In the genomic region with DNA sequence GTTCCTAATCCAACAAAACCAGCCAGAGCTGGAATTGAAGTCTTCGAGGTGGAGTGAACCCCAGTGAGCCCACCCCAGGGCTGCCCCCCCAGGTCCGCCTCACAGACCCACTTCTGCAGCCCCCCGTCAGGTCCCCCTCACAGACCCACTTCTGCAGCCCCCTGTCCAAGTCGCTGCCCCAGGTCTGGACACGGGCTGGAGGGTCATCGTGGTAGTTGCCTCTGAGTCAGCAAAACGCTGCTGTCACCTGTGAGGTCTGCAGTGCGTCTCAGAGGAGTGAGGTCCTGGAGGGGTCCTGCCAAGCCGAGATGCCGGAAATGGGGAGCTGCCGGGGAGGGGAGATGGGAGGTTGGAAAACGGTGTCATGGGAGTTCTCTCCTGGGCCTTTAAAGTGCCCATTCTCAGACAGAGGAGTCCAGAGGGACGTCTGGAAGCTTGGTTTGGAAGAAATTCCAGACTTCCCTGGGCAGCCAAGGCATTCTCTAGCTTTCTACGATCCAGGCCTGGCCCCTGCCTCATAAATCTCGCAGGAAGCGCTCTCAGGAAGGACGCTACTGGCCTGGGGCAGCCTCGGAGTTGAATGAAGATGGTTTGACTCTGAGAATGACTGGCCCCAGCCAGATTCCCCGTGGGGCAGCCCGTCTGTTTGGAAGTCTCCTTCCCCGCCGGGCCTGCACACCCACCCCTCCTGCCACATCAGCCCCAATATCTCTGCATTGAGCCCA, we compare ENCODE assay signal across 14 cellular contexts. TPM values are rescaled to one million over a fixed set of nuclear protein-coding genes. Genes with fewer than 3 reads are reported as not detected.
DNase-seq lines count a peak whose midpoint lies in the region; ATAC-seq and TF ChIP-seq lines count a peak whose summit lies in the region.
"Had no signal": no experiment of that assay in that cellular context is flagged by ENCODE, and none has a peak within 500 bp of the region (broad histone marks: within the 10 kb centered on the region; RNA-seq: fewer than 3 reads in every experiment).

No MANE protein-coding gene starts in this region.

- H3F3A ChIP-seq in SK-N-SH (replicated peaks; ENCODE audit: insufficient read depth) = peaks cover 7% of the 10 kb centered on the region

- ATAC-seq in SK-N-SH treated with all-trans-retinoic acid at 6 μM for 48 hours = no peak; the same call in 2 of the 3 replicates
- no peak for ATAC-seq in HG03457 (IDR thresholded peaks at IDR 0.05; ENCODE audit: unreplicated experiment)

- no peak for TF ChIP-seq EP300 in SK-N-SH (IDR thresholded peaks at IDR 0.05; ENCODE audit: borderline replicate concordance in 1 of 2, low read depth in 1 of 2, low read length in 1 of 2)

- no peaks in the 10 kb centered on the region for H4K20me1 ChIP-seq in SK-N-SH (ENCODE audit: insufficient read depth)

- no peak overlapping the region for H3K4me2 ChIP-seq in SK-N-SH

- WGBS in SK-N-SH (ENCODE audit: low lambda C conversion rate) = 73% methylated on average over 17 of the region's 22 CpGs
- 76 to 79% methylated on average over 22 of the region's 22 CpGs for WGBS in esophagus, 2 donors

- no peak for TF ChIP-seq CTCF in SK-N-SH (IDR thresholded peaks at IDR 0.05)

- H3K4me3 ChIP-seq in SK-N-SH (ENCODE audit: low read depth in 2 of 2, low read length in 1 of 2) (no peak overlapping the region), esophagus (ENCODE audit: low read depth in 1 of 2, low read length in 2 of 2) (peak overlapping the region in 1 of 2 donors; percentile 3), rectal smooth muscle tissue (ENCODE audit: low read length) (peak overlapping the region; percentile 13)

- H2AFZ ChIP-seq in SK-N-SH (ENCODE audit: low read depth) = no peak overlapping the region

- H3K9me2 ChIP-seq in SK-N-SH = no peaks in the 10 kb centered on the region

- DNase-seq in SK-N-SH = no peak
- DNase-seq in M059J (ENCODE audit: low read depth) = peak; percentile 70
- no peak for DNase-seq in NCI-H1417 treated with DMSO at 0.1 percent for 48 hours (lab: John Stamatoyannopoulos, UW)
- DNase-seq in NCI-H524 treated with DMSO at 0.1 percent for 48 hours (lab: John Stamatoyannopoulos, UW) = no peak
- DNase-seq: cortex of kidney, NCI-H2029 treated with DMSO at 0.1 percent for 48 hours had no signal

- H3K27me3 ChIP-seq in SK-N-SH (ENCODE audit: insufficient read depth) (no peaks in the 10 kb centered on the region), esophagus (ENCODE audit: control insufficient read depth in 1 of 2, insufficient read depth in 2 of 2, low read length in 2 of 2) (no peaks in the 10 kb centered on the region), rectal smooth muscle tissue (ENCODE audit: control insufficient read depth, insufficient read depth, low read length) (no peaks in the 10 kb centered on the region)

- no peak overlapping the region for H3K9ac ChIP-seq in SK-N-SH
- H3K9ac ChIP-seq in rectal smooth muscle tissue (ENCODE audit: low read length) = no peak overlapping the region

- H3K9me3 ChIP-seq in SK-N-SH (no peaks in the 10 kb centered on the region), esophagus (ENCODE audit: control insufficient read depth in 2 of 2, insufficient read depth in 1 of 2, low read depth in 1 of 2, low read length in 1 of 2) (no peaks in the 10 kb centered on the region)

- H3K27ac ChIP-seq in SK-N-SH (ENCODE audit: low read depth in 2 of 2, low read length in 1 of 2) (no peak overlapping the region), esophagus (ENCODE audit: low read depth in 2 of 2, low read length in 1 of 2) (peak overlapping the region; percentile 2 to 88), rectal smooth muscle tissue (ENCODE audit: low read depth, low read length) (peak overlapping the region; percentile 66)
- H3K27ac ChIP-seq: 22Rv1 had no signal

- CTCF ChIA-PET in SK-N-SH (lab: Yijun Ruan, JAX) = interaction anchor here (1.0 to 1.7 kb wide), 4 partner anchors 32 to 121 kb away, joined by 3 to 5 read pairs (median 4); no protein-coding TSS in a partner anchor

- H3K79me2 ChIP-seq in SK-N-SH (ENCODE audit: insufficient read depth) = no peaks in the 10 kb centered on the region

- POLR2A ChIA-PET in SK-N-SH (lab: Yijun Ruan, JAX) = no interaction called here

- no peaks in the 10 kb centered on the region for H3K36me3 ChIP-seq in SK-N-SH (replicated peaks in 1 of 2; ENCODE audit: control insufficient read depth in 1 of 2, insufficient read depth in 2 of 2, low read length in 1 of 2)
- H3K36me3 ChIP-seq in esophagus (ENCODE audit: control insufficient read depth in 2 of 2, insufficient read depth in 2 of 2, low read length in 1 of 2) = no peaks in the 10 kb centered on the region
- H3K36me3 ChIP-seq in rectal smooth muscle tissue (ENCODE audit: control insufficient read depth, insufficient read depth, low read length) = no peaks in the 10 kb centered on the region

- peaks cover 3 to 18% of the 10 kb centered on the region in 2 experiments; a peak in 2 of 4 replicates for H3K4me1 ChIP-seq in SK-N-SH (ENCODE audit: control insufficient read depth in 1 of 2, insufficient read depth in 2 of 2, low read depth in 1 of 2, low read length in 1 of 2)
- peaks cover 6 to 29% of the 10 kb centered on the region in 2 donors for H3K4me1 ChIP-seq in esophagus (ENCODE audit: control insufficient read depth in 2 of 2, insufficient read depth in 2 of 2, low read length in 1 of 2)
- peaks cover 12% of the 10 kb centered on the region for H3K4me1 ChIP-seq in rectal smooth muscle tissue (ENCODE audit: control insufficient read depth, insufficient read depth, low read length)

- TF ChIP-seq RAD21 in SK-N-SH (IDR thresholded peaks at IDR 0.05; ENCODE audit: low read length) = no peak

TF ChIP-seq in SK-N-SH, 30 proteins besides CTCF, POLR2A, EP300 and RAD21:
- peak; percentile 39; the same call in 1 of the 2 replicates for TF ChIP-seq TCF12 (IDR thresholded peaks at IDR 0.05)
- TF ChIP-seq, protein P1, sequence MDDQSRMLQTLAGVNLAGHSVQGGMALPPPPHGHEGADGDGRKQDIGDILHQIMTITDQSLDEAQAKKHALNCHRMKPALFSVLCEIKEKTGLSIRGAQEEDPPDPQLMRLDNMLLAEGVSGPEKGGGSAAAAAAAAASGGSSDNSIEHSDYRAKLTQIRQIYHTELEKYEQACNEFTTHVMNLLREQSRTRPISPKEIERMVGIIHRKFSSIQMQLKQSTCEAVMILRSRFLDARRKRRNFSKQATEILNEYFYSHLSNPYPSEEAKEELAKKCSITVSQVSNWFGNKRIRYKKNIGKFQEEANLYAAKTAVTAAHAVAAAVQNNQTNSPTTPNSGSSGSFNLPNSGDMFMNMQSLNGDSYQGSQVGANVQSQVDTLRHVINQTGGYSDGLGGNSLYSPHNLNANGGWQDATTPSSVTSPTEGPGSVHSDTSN (IDR thresholded peaks at IDR 0.05) = peak; percentile 25; the same call in 1 of the 2 replicates
- no peak for TF ChIP-seq RXRA (IDR thresholded peaks at IDR 0.05; ENCODE audit: borderline replicate concordance, low read depth)

TF ChIP-seq in SK-N-SH treated with all-trans-retinoic acid at 6 μM for 48 hours, 23 proteins besides CTCF, POLR2A, EP300 and RAD21 (continues in another document):
- no peak for TF ChIP-seq ARNTL (CRISPR knock-in tag; IDR thresholded peaks at IDR 0.05; ENCODE audit: borderline replicate concordance, low read depth)
- TF ChIP-seq BACH2 (CRISPR knock-in tag; IDR thresholded peaks at IDR 0.05; ENCODE audit: borderline replicate concordance) = no peak
- TF ChIP-seq RARB (CRISPR knock-in tag; IDR thresholded peaks at IDR 0.05) = no peak
- TF ChIP-seq POU6F1 (CRISPR knock-in tag; IDR thresholded peaks at IDR 0.05; ENCODE audit: borderline replicate concordance, low read depth) = no peak
- no peak for TF ChIP-seq TSHZ2 (CRISPR knock-in tag; IDR thresholded peaks at IDR 0.05)
- TF ChIP-seq GLIS3 (CRISPR knock-in tag; IDR thresholded peaks at IDR 0.05) = no peak
- no peak for TF ChIP-seq OSR1 (CRISPR knock-in tag; IDR thresholded peaks at IDR 0.05)
- TF ChIP-seq ZFP30 (CRISPR knock-in tag; IDR thresholded peaks at IDR 0.05) = no peak
- TF ChIP-seq ZC3H10 (CRISPR knock-in tag; IDR thresholded peaks at IDR 0.05) = no peak

RNA-seq across cellular contexts. Expression of gene CALML3, which starts 38.6 kb away (rescaled TPM):
- polyA plus RNA-seq in SK-N-SH (2012; rRNA removed) (not detected in 2 replicates), esophagus (100 to 1,000 TPM; 224 to 330 TPM)
- polyA plus RNA-seq in SK-N-SH (2012; cell fraction: cytosol; rRNA removed) = not detected in 2 replicates
- not detected in 2 replicates for polyA plus RNA-seq in SK-N-SH (2012; cell fraction: nucleus; rRNA removed)
- total RNA-seq in M059J (2014; rRNA removed; shearing (Covaris generic)) = not detected in 2 replicates
- total RNA-seq: activated T-helper 2 cell treated with anti-CD3 and anti-CD28 coated beads, Interferon-gamma antibody, Interleukin-2, Interleukin-4, amounts not matched to agents 10 μg/mL and 5 μg/mL and 100 μg/mL, durations not matched to agents 14 hours and 24 hours and 36 hours; skeletal muscle tissue had no signal
- polyA plus RNA-seq: IgD-negative memory B cell had no signal

Comparison
In these comparisons a context has a peak if more than half of its experiments do, and no peak if none do; other contexts are left out.
1. H3K27ac ChIP-seq: peak in esophagus (2 of 2) and rectal smooth muscle tissue (single experiment); none in SK-N-SH (0 of 2).
2. RNA of gene CALML3, which starts 38.6 kb away (polyA plus RNA-seq): 224 to 330 TPM in esophagus; not detected in SK-N-SH; every median in the first group is over 100 times any median in the second.